Comparison of ENCODE assay signal across 16 cellular contexts in genomic region chr2:15800489-15801329, GRCh38.
A peak's percentile ranks its signal among the peaks of the same experiment; 100 is the strongest.
DNase-seq lines count a peak whose midpoint lies in the region; ATAC-seq, FAIRE-seq and TF ChIP-seq lines count a peak whose summit lies in the region.
"Had no signal": no experiment of that assay in that cellular context is flagged by ENCODE, and none has a peak within 500 bp of the region (broad histone marks: within the 10 kb centered on the region; RNA-seq: fewer than 3 reads in every experiment).

No MANE protein-coding gene starts in this region.

- H3K4me1 ChIP-seq in cardiac muscle cell (ENCODE audit: low read depth) (peaks cover 4% of the 10 kb centered on the region), H1 (replicated peaks in 1 of 4; ENCODE audit: control insufficient read depth in 3 of 4, insufficient read depth in 4 of 4, low read length in 3 of 4) (peaks cover 0 to 7% (median 2%) of the 10 kb centered on the region in 4 experiments; a peak in 3 of 7 replicates), mesenchymal stem cell (ENCODE audit: control insufficient read depth, insufficient read depth, low read depth, low read length) (peaks cover 12% of the 10 kb centered on the region), A673 (ENCODE audit: insufficient read depth, low read length, poor library complexity, severe bottlenecking) (no peaks in the 10 kb centered on the region)

- H3K79me1 ChIP-seq in H1 (ENCODE audit: low read depth, low read length) = no peaks in the 10 kb centered on the region
- H3K79me1 ChIP-seq in mesenchymal stem cell (replicated peaks; ENCODE audit: low read length, poor library complexity, severe bottlenecking) = no peaks in the 10 kb centered on the region

- H3K4ac ChIP-seq in H1 (replicated peaks; ENCODE audit: insufficient read length, low read depth, low read length) (no peak overlapping the region), mesenchymal stem cell (ENCODE audit: low read depth in 1 of 2, low read length in 2 of 2) (no peak overlapping the region)

- H3K27ac ChIP-seq in cardiac muscle cell = no peak overlapping the region
- no peak overlapping the region for H3K27ac ChIP-seq in H1 (ENCODE audit: low read depth, low read length)
- no peak overlapping the region for H3K27ac ChIP-seq in mesenchymal stem cell (ENCODE audit: low read length, poor library complexity, severe bottlenecking)
- H3K27ac ChIP-seq in substantia nigra (ENCODE audit: low read depth, low read length, poor library complexity, severe bottlenecking) = peak overlapping the region; percentile 83
- no peak overlapping the region for H3K27ac ChIP-seq in A673 (ENCODE audit: low read depth, low read length, poor library complexity, severe bottlenecking)
- H3K27ac ChIP-seq in WERI-Rb-1 = no peak overlapping the region
- H3K27ac ChIP-seq: ovary, SJCRH30, thoracic aorta had no signal

- 83% methylated on average over 17 of the region's 17 CpGs; no CpG with 5 or more reads in 1 of the 2 experiments for WGBS in H1 (ENCODE audit: extremely low coverage in 1 of 2, insufficient coverage in 1 of 2, insufficient read length in 1 of 2, insufficient replicate concordance in 2 of 2, low coverage in 1 of 2, low lambda C conversion rate in 2 of 2, missing lambda C conversion rate in 1 of 2), 2 experiments
- 81% methylated on average over 14 of the region's 17 CpGs for WGBS in mesenchymal stem cell

- no TSS peak for BruUV-seq in A673 (replicated peaks; lab: Mats Ljungman, UMichigan)

- H3K79me2 ChIP-seq in H1 (ENCODE audit: control insufficient read depth in 1 of 2, insufficient read depth in 2 of 2, low read length in 2 of 2) = no peaks in the 10 kb centered on the region

- no peak for TF ChIP-seq POLR2A in H1 (IDR thresholded peaks at IDR 0.05; ENCODE audit: control extremely low read depth in 1 of 2, low read depth in 2 of 2, low read length in 2 of 2)

- H2AFZ ChIP-seq in H1 (ENCODE audit: low read length) = no peak overlapping the region
- H2AFZ ChIP-seq in mesenchymal stem cell (ENCODE audit: low read depth, low read length) = no peak overlapping the region

- H3K23ac ChIP-seq in H1 (ENCODE audit: insufficient read length) = no peak overlapping the region
- H3K23ac ChIP-seq in mesenchymal stem cell (ENCODE audit: low read length in 2 of 2) = no peak overlapping the region

- H3K23me2 ChIP-seq in H1 (ENCODE audit: low read depth, low read length) = no peaks in the 10 kb centered on the region

- intact Hi-C loops in Right ventricle myocardium inferior (cut with DNase I) = no loop called here
- intact Hi-C loops in A673 (cut with micrococcal nuclease; ENCODE audit: unreplicated experiment) = no loop called here

- H3K27me3 ChIP-seq in cardiac muscle cell = no peaks in the 10 kb centered on the region
- no peaks in the 10 kb centered on the region for H3K27me3 ChIP-seq in H1 (replicated peaks in 1 of 4; ENCODE audit: control insufficient read depth in 3 of 4, extremely low read depth in 1 of 4, insufficient read depth in 3 of 4, low read length in 3 of 4)
- peaks cover 54 to 55% of the 10 kb centered on the region in 2 experiments for H3K27me3 ChIP-seq in mesenchymal stem cell (ENCODE audit: control insufficient read depth in 1 of 2, insufficient read depth in 1 of 2, low read length in 2 of 2)
- H3K27me3 ChIP-seq in A673 (replicated peaks; ENCODE audit: insufficient read depth, low read depth, low read length, poor library complexity) = no peaks in the 10 kb centered on the region
- no peaks in the 10 kb centered on the region for H3K27me3 ChIP-seq in WERI-Rb-1 (ENCODE audit: insufficient read depth, low read depth, severe bottlenecking)
- H3K27me3 ChIP-seq: ovary, SJCRH30 had no signal

- H3K9me3 ChIP-seq in cardiac muscle cell (ENCODE audit: low read depth) (no peaks in the 10 kb centered on the region), H1 (ENCODE audit: insufficient read depth in 2 of 2, low read depth in 1 of 2, low read length in 1 of 2) (no peaks in the 10 kb centered on the region), mesenchymal stem cell (ENCODE audit: control insufficient read depth, low read length) (no peaks in the 10 kb centered on the region), A673 (ENCODE audit: low read depth, low read length, poor library complexity, severe bottlenecking) (no peaks in the 10 kb centered on the region), WERI-Rb-1 (ENCODE audit: severe bottlenecking) (no peaks in the 10 kb centered on the region)
- H3K9me3 ChIP-seq: ovary, SJCRH30, thoracic aorta had no signal

- H4K91ac ChIP-seq in H1 (replicated peaks; ENCODE audit: insufficient read length, low read length) (peak overlapping the region; percentile 63), mesenchymal stem cell (ENCODE audit: low read length) (no peak overlapping the region)

- peak overlapping the region; percentile 44; the same call in 1 of the 2 replicates for H2BK5ac ChIP-seq in H1 (ENCODE audit: low read depth, low read length)
- H2BK5ac ChIP-seq in mesenchymal stem cell (ENCODE audit: low read depth, low read length, poor library complexity, severe bottlenecking) = no peak overlapping the region

- no peak overlapping the region for H3K4me3 ChIP-seq in cardiac muscle cell
- H3K4me3 ChIP-seq in H1 (ENCODE audit: extremely low read depth in 1 of 4, insufficient read depth in 2 of 4, low read depth in 3 of 4, low read length in 4 of 4) = no peak overlapping the region
- no peak overlapping the region for H3K4me3 ChIP-seq in mesenchymal stem cell (ENCODE audit: insufficient read depth in 1 of 2, low read depth in 1 of 2, low read length in 2 of 2)
- no peak overlapping the region for H3K4me3 ChIP-seq in A673 (ENCODE audit: low read depth, low read length, poor library complexity, severe bottlenecking)
- H3K4me3 ChIP-seq in WERI-Rb-1 (ENCODE audit: low read depth, low read length) = no peak overlapping the region
- H3K4me3 ChIP-seq: ovary, SJCRH30, thoracic aorta had no signal

- TF ChIP-seq EP300 in H1 (IDR thresholded peaks at IDR 0.05; ENCODE audit: borderline replicate concordance in 1 of 2, low read depth in 2 of 2, low read length in 2 of 2) = no peak

- peak overlapping the region; percentile 39; the same call in 1 of the 2 replicates for H3K18ac ChIP-seq in H1 (ENCODE audit: extremely low read depth, low read length)
- H3K18ac ChIP-seq in mesenchymal stem cell (ENCODE audit: low read depth in 1 of 2, low read length in 2 of 2) = no peak overlapping the region

- TF ChIP-seq CTCF in cardiac muscle cell (IDR thresholded peaks at IDR 0.05; ENCODE audit: low read depth, low read length) (no peak), H1 (IDR thresholded peaks at IDR 0.05; ENCODE audit: control extremely low read depth in 1 of 3, insufficient read depth in 1 of 3, low read depth in 1 of 3, low read length in 3 of 3) (no peak), A673 (conservative IDR thresholded peaks at IDR 0.05; ENCODE audit: low read depth, low read length) (no peak), WERI-Rb-1 (IDR thresholded peaks at IDR 0.05; ENCODE audit: low read depth, low read length) (no peak)

- no peak for TF ChIP-seq RAD21 in H1 (IDR thresholded peaks at IDR 0.05 in 1 of 2, conservative IDR thresholded peaks at IDR 0.05 in 1 of 2; ENCODE audit: low read depth in 2 of 2, low read length in 2 of 2)

- H3K4me2 ChIP-seq in H1 (ENCODE audit: insufficient read depth in 1 of 2, low read depth in 2 of 2, low read length in 2 of 2) (no peak overlapping the region), mesenchymal stem cell (ENCODE audit: low read length, poor library complexity, severe bottlenecking) (no peak overlapping the region)

- no peak overlapping the region for H3K9ac ChIP-seq in H1 (replicated peaks in 1 of 4; ENCODE audit: extremely low read depth in 1 of 4, low read depth in 3 of 4, low read length in 3 of 4)
- no peak overlapping the region for H3K9ac ChIP-seq in mesenchymal stem cell (ENCODE audit: low read length)

- FAIRE-seq in H1 (lab: Jason Lieb, UNC) = no peak
- FAIRE-seq: H54 had no signal

- no peak overlapping the region for H3K56ac ChIP-seq in H1 (replicated peaks; ENCODE audit: insufficient read length, low read depth, low read length)

- no peak overlapping the region for H4K8ac ChIP-seq in H1 (ENCODE audit: extremely low read depth, insufficient read depth, low read length)
- no peak overlapping the region for H4K8ac ChIP-seq in mesenchymal stem cell (ENCODE audit: low read length)

- CTCF ChIA-PET in H1 (lab: Charles Lee; ENCODE audit: partially characterized antibody) = interaction anchor here (0.6 to 0.9 kb wide), 2 partner anchors 18 to 416 kb away, joined by 3 read pairs; no protein-coding TSS in a partner anchor
- CTCF ChIA-PET in A673 (lab: Charles Lee) = no interaction called here

- H2BK20ac ChIP-seq in H1 (ENCODE audit: low read length) = no peak overlapping the region; the same call in 1 of the 2 replicates

- no peak overlapping the region for H4K5ac ChIP-seq in H1 (ENCODE audit: insufficient read length, low read depth, low read length)

- H2BK12ac ChIP-seq in H1 (ENCODE audit: low read depth, low read length) = peak overlapping the region; percentile 71; the same call in 1 of the 2 replicates
- no peak overlapping the region for H2BK12ac ChIP-seq in mesenchymal stem cell (ENCODE audit: low read length in 2 of 2)

- DNase-seq in cardiac muscle cell (ENCODE audit: low read depth in 1 of 2, low spot score in 1 of 2) = peak; percentile 37 to 43
- no peak for DNase-seq in Right ventricle myocardium inferior (ENCODE audit: missing footprints)
- DNase-seq in H1 (ENCODE audit: low read depth in 1 of 2, low spot score in 2 of 2) = no peak
- no peak for DNase-seq in mesenchymal stem cell
- peak; percentile 43 to 95 (median 84) for DNase-seq in substantia nigra (lab: John Stamatoyannopoulos, UW)
- DNase-seq in A673 (ENCODE audit: low spot score) = no peak
- DNase-seq in WERI-Rb-1 = no peak
- DNase-seq: activated CD8-positive, alpha-beta T cell treated with anti-CD3 and anti-CD28 coated beads for 36 hours; CD4-positive, CD25-positive, alpha-beta regulatory T cell; dermis blood vessel endothelial cell; NCI-H1092; ovary; SJCRH30 had no signal

- no peak for ATAC-seq in Right ventricle myocardium inferior
- no peak for ATAC-seq in HG03432 (IDR thresholded peaks at IDR 0.05; ENCODE audit: unreplicated experiment)
- ATAC-seq: activated CD8-positive, alpha-beta T cell treated with anti-CD3 and anti-CD28 coated beads for 36 hours had no signal

- H3K14ac ChIP-seq in H1 (ENCODE audit: insufficient read length) (no peak overlapping the region), mesenchymal stem cell (ENCODE audit: low read length in 2 of 2) (no peak overlapping the region)

- no peak overlapping the region for H2BK15ac ChIP-seq in H1 (ENCODE audit: low read length)
- no peak overlapping the region for H2BK15ac ChIP-seq in mesenchymal stem cell (ENCODE audit: low read depth, poor library complexity, severe bottlenecking)

- H2AK5ac ChIP-seq in H1 (ENCODE audit: low read depth, low read length) (0 out of 2 replicates have a peak overlapping the region, but pooled peaks have one; percentile 10), mesenchymal stem cell (ENCODE audit: low read length, severe bottlenecking) (peak overlapping the region; percentile 27)

- POLR2A ChIA-PET in H1 (lab: Charles Lee; ENCODE audit: partially characterized antibody) = interaction anchor here (0.9 to 1.3 kb wide), 2 partner anchors 10 to 19 kb away, joined by 3 read pairs; no protein-coding TSS in a partner anchor
- POLR2A ChIA-PET in A673 (lab: Charles Lee; ENCODE audit: low non-redundant PET) = no interaction called here

- H4K20me1 ChIP-seq in H1 (replicated peaks in 1 of 2; ENCODE audit: control insufficient read depth in 1 of 2, insufficient read depth in 2 of 2, low read length in 2 of 2) = no peaks in the 10 kb centered on the region

- H3K36me3 ChIP-seq in cardiac muscle cell (no peaks in the 10 kb centered on the region), H1 (ENCODE audit: control insufficient read depth in 2 of 4, insufficient read depth in 4 of 4, low read length in 3 of 4) (no peaks in the 10 kb centered on the region), mesenchymal stem cell (ENCODE audit: control insufficient read depth in 1 of 2, insufficient read depth in 2 of 2, low read depth in 1 of 2, low read length in 2 of 2) (no peaks in the 10 kb centered on the region), A673 (ENCODE audit: insufficient read depth, low read length, poor library complexity, severe bottlenecking) (no peaks in the 10 kb centered on the region), WERI-Rb-1 (no peaks in the 10 kb centered on the region)
- H3K36me3 ChIP-seq: ovary, SJCRH30, thoracic aorta had no signal

- H2BK120ac ChIP-seq in H1 (replicated peaks; ENCODE audit: low read depth, low read length) = no peak overlapping the region
- H2BK120ac ChIP-seq in mesenchymal stem cell (ENCODE audit: low read depth, low read length) = no peak overlapping the region

Comparison
In these comparisons a context has a peak if more than half of its experiments do, and no peak if none do; other contexts are left out.
1. DNase-seq: peak in cardiac muscle cell (2 of 2) and substantia nigra (49 of 49); none in Right ventricle myocardium inferior (single experiment), H1 (0 of 2), mesenchymal stem cell (single experiment), A673 (single experiment) and WERI-Rb-1 (single experiment).